23 cellular contexts compared by ENCODE assay signal in the genomic region with DNA sequence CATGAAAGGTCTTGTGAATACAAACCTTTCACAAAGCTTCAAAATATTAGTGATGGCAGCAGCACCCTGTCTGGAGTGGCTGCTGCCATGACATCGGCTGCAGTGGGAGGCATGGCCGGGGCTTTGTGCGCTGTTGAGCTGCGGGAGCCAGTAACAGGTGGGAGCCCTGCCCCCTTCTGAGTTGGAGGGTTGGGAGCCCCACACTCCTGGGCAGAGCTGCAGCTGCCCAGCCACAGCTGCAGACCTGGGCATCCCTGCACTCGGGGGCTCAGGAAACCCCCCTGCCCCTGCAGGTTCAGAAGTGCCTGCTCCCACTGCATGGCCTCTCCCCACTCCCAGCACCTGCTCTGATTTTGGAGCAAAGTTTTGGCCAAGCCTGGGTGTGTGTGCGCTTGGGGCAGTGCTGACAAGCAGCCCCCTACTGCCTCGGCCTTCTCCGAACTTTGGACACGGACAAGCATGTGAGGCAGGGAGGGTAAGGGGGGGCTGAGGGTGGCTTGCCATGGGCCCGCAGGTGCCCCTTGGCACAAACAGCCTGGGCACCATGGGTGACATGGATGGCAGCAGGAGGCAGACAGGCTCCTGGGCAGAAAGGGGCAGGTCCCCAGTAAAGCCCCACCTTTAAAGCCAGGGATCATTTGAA.
"Had no signal": no experiment of that assay in that cellular context is flagged by ENCODE, and none has a peak within 500 bp of the region (broad histone marks: within the 10 kb centered on the region; RNA-seq: fewer than 3 reads in every experiment).

No MANE protein-coding gene starts in this region.

- H3K27me3 Mint-ChIP-seq: natural killer cell treated with Interleukin-12 subunit alpha and Interleukin-12 subunit beta and Interleukin-15 and Interleukin-18, amount 100 ng/mL, for 72 hours had no signal

- H3K9me3 ChIP-seq: pancreas, suprapubic skin, tibial artery, upper lobe of left lung, uterus had no signal

- ATAC-seq: foreskin keratinocyte, left ventricle myocardium superior, pancreas had no signal

- H3K27me3 ChIP-seq: foreskin keratinocyte, neural progenitor cell, pancreas, suprapubic skin, tibial artery, upper lobe of left lung, uterus had no signal

- H3K9me3 Mint-ChIP-seq: immature natural killer cell; natural killer cell treated with Interleukin-12 subunit alpha and Interleukin-12 subunit beta and Interleukin-15 and Interleukin-18, amount 100 ng/mL, for 72 hours; neural progenitor cell had no signal

- H3K27ac Mint-ChIP-seq: natural killer cell treated with Interleukin-12 subunit alpha and Interleukin-12 subunit beta and Interleukin-15 and Interleukin-18, amount 100 ng/mL, for 72 hours; progenitor cell of endocrine pancreas had no signal

- DNase-seq: dermis blood vessel endothelial cell; erythroblast; foreskin keratinocyte; immature natural killer cell; left cardiac atrium; left ventricle myocardium superior; mesenchymal stem cell; midbrain; occipital lobe; small intestine; stimulated activated CD4-positive, alpha-beta T cell treated with anti-CD3 and anti-CD28 coated beads, Interleukin-12 subunit alpha, Interleukin-12 subunit beta, amount 100 ng/mL, for 4 hours; stimulated activated naive CD4-positive, alpha-beta T cell; tibial artery; uterus had no signal

- H3K4me2 ChIP-seq: neural progenitor cell had no signal

- H3K9ac ChIP-seq: neural progenitor cell had no signal

- H3K4me3 ChIP-seq: lung, neural progenitor cell, pancreas, suprapubic skin, tibial artery, upper lobe of left lung, uterus had no signal

- H2AFZ ChIP-seq: neural progenitor cell had no signal

- H3K36me3 Mint-ChIP-seq: immature natural killer cell; natural killer cell treated with Interleukin-12 subunit alpha and Interleukin-12 subunit beta and Interleukin-15 and Interleukin-18, amount 100 ng/mL, for 72 hours had no signal

- H3K4me1 ChIP-seq: foreskin keratinocyte, pancreas, suprapubic skin, upper lobe of left lung, uterus had no signal

- H3K36me3 ChIP-seq: neural progenitor cell, pancreas, uterus had no signal

- H3K4me1 Mint-ChIP-seq: immature natural killer cell had no signal

- FAIRE-seq: endothelial cell of umbilical vein, keratinocyte, pancreas, small intestine had no signal

- H3K4me3 Mint-ChIP-seq: immature natural killer cell; natural killer cell treated with Interleukin-12 subunit alpha and Interleukin-12 subunit beta and Interleukin-15 and Interleukin-18, amount 100 ng/mL, for 72 hours; neural progenitor cell had no signal

- H3K27ac ChIP-seq: foreskin keratinocyte, neural progenitor cell, pancreas, suprapubic skin, tibial artery, upper lobe of left lung, uterus had no signal
